18 cellular contexts compared by ENCODE assay signal in genomic region chr7:55463863-55464262, GRCh38.
"Had no signal": no experiment of that assay in that cellular context is flagged by ENCODE, and none has a peak within 500 bp of the region (broad histone marks: within the 10 kb centered on the region; RNA-seq: fewer than 3 reads in every experiment).

No MANE protein-coding gene starts in this region.

- FAIRE-seq: colon, islet of Langerhans had no signal

- H3K27ac ChIP-seq: neural progenitor cell, prostate gland, right atrium auricular region, thyroid gland had no signal

- H3K4me1 Mint-ChIP-seq: neural progenitor cell had no signal

- H3K4me3 ChIP-seq: neural progenitor cell, prostate gland, right atrium auricular region, thyroid gland had no signal

- H3K27me3 Mint-ChIP-seq: activated naive CD8-positive, alpha-beta T cell; naive thymus-derived CD4-positive, alpha-beta T cell had no signal

- H2AFZ ChIP-seq: neural progenitor cell had no signal

- DNase-seq: activated CD4-positive, CD25-positive, alpha-beta regulatory T cell; activated gamma-delta T cell; activated T-cell treated with anti-CD3 and anti-CD28 coated beads, Interleukin-2, amount 50 U/mL, for 72 hours; foreskin melanocyte; glutamatergic neuron; hippocampal formation; left cardiac atrium; mesendoderm; naive thymus-derived CD4-positive, alpha-beta T cell; T-helper 1 cell; T1000; thyroid gland had no signal

- H3K4me3 Mint-ChIP-seq: activated naive CD8-positive, alpha-beta T cell; activated T-cell treated with anti-CD3 and anti-CD28 coated beads, Interleukin-2, amount 50 U/mL, for 72 hours; neural progenitor cell had no signal

- H3K27ac Mint-ChIP-seq: activated naive CD8-positive, alpha-beta T cell; activated T-cell treated with anti-CD3 and anti-CD28 coated beads, Interleukin-2, amount 50 U/mL, for 72 hours; neural progenitor cell had no signal

- H3K4me1 ChIP-seq: neural progenitor cell, prostate gland, right atrium auricular region, thyroid gland had no signal

- ATAC-seq: activated T-cell treated with anti-CD3 and anti-CD28 coated beads, Interleukin-2, amount 50 U/mL, for 72 hours; left cardiac atrium; naive thymus-derived CD4-positive, alpha-beta T cell had no signal

- H3K36me3 ChIP-seq: neural progenitor cell, prostate gland, thyroid gland had no signal

- H3K4me2 ChIP-seq: neural progenitor cell had no signal

- H3K9ac ChIP-seq: neural progenitor cell had no signal

- H3K27me3 ChIP-seq: neural progenitor cell, right atrium auricular region, thyroid gland had no signal

- H3K9me3 ChIP-seq: prostate gland, thyroid gland had no signal
